In the genomic region with DNA sequence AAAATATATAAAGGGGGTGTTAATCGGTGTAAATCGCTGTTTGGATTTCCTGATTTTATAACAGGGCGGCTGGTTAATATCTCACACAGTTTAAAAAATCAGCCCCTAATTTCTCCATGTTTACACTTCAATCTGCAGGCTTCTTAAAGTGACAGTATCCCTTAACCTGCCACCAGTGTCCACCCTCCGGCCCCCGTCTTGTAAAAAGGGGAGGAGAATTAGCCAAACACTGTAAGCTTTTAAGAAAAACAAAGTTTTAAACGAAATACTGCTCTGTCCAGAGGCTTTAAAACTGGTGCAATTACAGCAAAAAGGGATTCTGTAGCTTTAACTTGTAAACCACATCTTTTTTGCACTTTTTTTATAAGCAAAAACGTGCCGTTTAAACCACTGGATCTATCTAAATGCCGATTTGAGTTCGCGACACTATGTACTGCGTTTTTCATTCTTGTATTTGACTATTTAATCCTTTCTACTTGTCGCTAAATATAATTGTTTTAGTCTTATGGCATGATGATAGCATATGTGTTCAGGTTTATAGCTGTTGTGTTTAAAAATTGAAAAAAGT, we compare ENCODE assay signal across 1 cellular context.
TF ChIP-seq lines count a peak whose summit lies in the region.

No MANE protein-coding gene starts in this region.

TF ChIP-seq in GM12878, 131 proteins besides CTCF, POLR2A, EP300 and RAD21 (continued from another document):
- TF ChIP-seq CEBPZ (IDR thresholded peaks at IDR 0.05; ENCODE audit: low read depth, low read length) = no peak
- no peak for TF ChIP-seq SMAD1 (IDR thresholded peaks at IDR 0.05; ENCODE audit: low read depth, partially characterized antibody)
